ENCODE assay signal across 18 cellular contexts in genomic region chr19:1474011-1474764, GRCh38. TPM values are rescaled to one million over a fixed set of nuclear protein-coding genes. Genes with fewer than 3 reads are reported as not detected.
DNase-seq lines count a peak whose midpoint lies in the region; ATAC-seq, FAIRE-seq and TF ChIP-seq lines count a peak whose summit lies in the region.
"Had no signal": no experiment of that assay in that cellular context is flagged by ENCODE, and none has a peak within 500 bp of the region (broad histone marks: within the 10 kb centered on the region; RNA-seq: fewer than 3 reads in every experiment).

No MANE protein-coding gene starts in this region.

- FAIRE-seq in frontal cortex (lab: Jason Lieb, UNC): no peak
- FAIRE-seq: endometrium had no signal

- H3K27ac ChIP-seq in RWPE1: peak overlapping the region; percentile 55
- H3K27ac ChIP-seq: left lung, ovary, skin epidermis, testis had no signal

- no peak for ATAC-seq in HG03457 (IDR thresholded peaks at IDR 0.05; ENCODE audit: unreplicated experiment)
- ATAC-seq: left lung, T-cell had no signal

- POLR2A ChIA-PET in RWPE1 (lab: Yijun Ruan, JAX; ENCODE audit: low non-redundant PET) (interaction anchor here (0.6 kb wide), 1 partner anchor 46 kb away, joined by 3 read pairs; no protein-coding TSS in a partner anchor), HEK293T (lab: Yijun Ruan, JAX) (interaction anchor here (1.1 to 2.6 kb wide), 3 partner anchors 17 to 205 kb away, joined by 4 to 7 read pairs (median 4); partner anchors contain the start of genes CIRBP and REEP6)

- DNase-seq in GM13977 (ENCODE audit: low spot score) (peak; percentile 15), RWPE1 (ENCODE audit: low spot score) (no peak), frontal cortex (ENCODE audit: low spot score in 2 of 2) (peak; percentile 68 to 73), pons (ENCODE audit: low spot score) (peak; percentile 75), HEK293T (ENCODE audit: extremely low spot score) (no peak), GOT3 (lab: John Stamatoyannopoulos, UW) (no peak)
- DNase-seq in activated CD4-positive, alpha-beta T cell treated with anti-CD3 and anti-CD28 coated beads for 4 hours: no peak
- DNase-seq: activated CD8-positive, alpha-beta memory T cell treated with anti-CD3 and anti-CD28 coated beads for 24 hours; cerebellar nuclear complex; NCI-H1417 treated with DMSO at 0.1 percent for 48 hours; stimulated activated CD4-positive, alpha-beta T cell treated with anti-CD3 and anti-CD28 coated beads, Interleukin-4, amount 100 ng/mL, for 24 hours; T-cell; testis had no signal

- in situ Hi-C loops in GM13977 (cut with MboI; ENCODE audit: low pct_unique_long_range_greater_than_20kb, low sequenced_read_pairs, unreplicated experiment): no loop called here

- no peak for TF ChIP-seq CTCF in GM13977 (IDR thresholded peaks at IDR 0.05; ENCODE audit: extremely low read depth, insufficient read depth, missing control alignments)
- no peak for TF ChIP-seq CTCF in RWPE1 (conservative IDR thresholded peaks at IDR 0.05; ENCODE audit: low read depth)

- CTCF ChIA-PET in RWPE1 (lab: Yijun Ruan, JAX) (no interaction called here), HEK293T (lab: Yijun Ruan, JAX) (no interaction called here)

TF ChIP-seq in HEK293T, 16 proteins besides CTCF, POLR2A, EP300 and RAD21:
- TF ChIP-seq CTBP1 (IDR thresholded peaks at IDR 0.05; ENCODE audit: borderline replicate concordance): no peak
- TF ChIP-seq LEF1 (IDR thresholded peaks at IDR 0.05; ENCODE audit: borderline replicate concordance): no peak
- TF ChIP-seq ELF4 (IDR thresholded peaks at IDR 0.05): no peak
- no peak for TF ChIP-seq ZNF384 (IDR thresholded peaks at IDR 0.05)
- no peak for TF ChIP-seq PKNOX1 (IDR thresholded peaks at IDR 0.05)
- no peak for TF ChIP-seq ARNT (IDR thresholded peaks at IDR 0.05)
- TF ChIP-seq SUZ12 (IDR thresholded peaks at IDR 0.05): no peak
- TF ChIP-seq L3MBTL2 (conservative IDR thresholded peaks at IDR 0.05): no peak

RNA-seq across cellular contexts. Expression of gene C19orf25, which starts 4.8 kb away (rescaled TPM):
- total RNA-seq in frontal cortex: 17.9 TPM

RNA-seq across cellular contexts. Expression of gene PCSK4, which starts 16.0 kb away (rescaled TPM):
- total RNA-seq in frontal cortex: 3.7 TPM

RNA-seq across cellular contexts. Expression of gene REEP6, which starts 16.8 kb away (rescaled TPM):
- total RNA-seq in frontal cortex: 2.4 TPM

RNA-seq across cellular contexts. Expression of gene APC2, which starts 24.3 kb away (rescaled TPM):
- 116 TPM for total RNA-seq in frontal cortex

RNA-seq across cellular contexts. Expression of gene RPS15, which starts 36.0 kb away (rescaled TPM):
- 276 TPM for total RNA-seq in frontal cortex

Comparison
In these comparisons a context has a peak if more than half of its experiments do, and no peak if none do; other contexts are left out.
1. DNase-seq: peak in GM13977 (single experiment), frontal cortex (2 of 2) and pons (single experiment); none in RWPE1 (single experiment), HEK293T (single experiment), activated CD4-positive, alpha-beta T cell treated with anti-CD3 and anti-CD28 coated beads for 4 hours (0 of 2) and GOT3 (single experiment).